In genomic region chr5:173837654-173838053, GRCh38 we compare ENCODE assay signal across 21 cellular contexts.
"Had no signal": no experiment of that assay in that cellular context is flagged by ENCODE, and none has a peak within 500 bp of the region (broad histone marks: within the 10 kb centered on the region; RNA-seq: fewer than 3 reads in every experiment).

No MANE protein-coding gene starts in this region.

- H3K27me3 ChIP-seq: SJSA1 had no signal

- H3K9me3 ChIP-seq: SJSA1 had no signal

- H3K4me1 ChIP-seq: SJSA1 had no signal

- FAIRE-seq: HTR-8/SVneo, RCC 7860 had no signal

- H3K4me3 ChIP-seq: SJSA1, SK-N-MC had no signal

- H3K36me3 ChIP-seq: SJSA1 had no signal

- H3K4me2 ChIP-seq: KMS-11 had no signal

- H3K27ac ChIP-seq: KMS-11, SJSA1, SK-N-MC had no signal

- DNase-seq: Kasumi-1, MM.1S, NCI-H1092 treated with DMSO at 0.1 percent for 48 hours, NCI-H1436, NCI-H1694, NCI-H187 treated with DMSO at 0.1 percent for 48 hours, NCI-H2029 treated with DMSO at 0.1 percent for 48 hours, NCI-H2171 treated with DMSO at 0.1 percent for 48 hours, NCI-H345, NCI-H446 treated with DMSO at 0.1 percent for 48 hours, NCI-H510A treated with DMSO at 0.1 percent for 48 hours, NCI-H526 treated with DMSO at 0.1 percent for 48 hours, NCI-H748 treated with DMSO at 0.1 percent for 48 hours, Right ventricle myocardium superior, RPMI8226, SIG-M5 had no signal

- H3K9ac ChIP-seq: KMS-11 had no signal
